Comparison of ENCODE assay signal across 40 cellular contexts in genomic region chr3:60788185-60788584, GRCh38.
"Had no signal": no experiment of that assay in that cellular context is flagged by ENCODE, and none has a peak within 500 bp of the region (broad histone marks: within the 10 kb centered on the region; RNA-seq: fewer than 3 reads in every experiment).

No MANE protein-coding gene starts in this region.

- H3K4me3 ChIP-seq: adrenal gland, ascending aorta, body of pancreas, breast epithelium, cardiac muscle cell had no signal

- H3K27ac Mint-ChIP-seq: activated naive CD4-positive, alpha-beta T cell treated with anti-CD3 and anti-CD28 coated beads for 36 hours; activated naive CD4-positive, alpha-beta T cell treated with anti-CD3 and anti-CD28 coated beads, Interleukin-2, amount 10 ng/mL, durations not matched to agents 7 days and 5 days; activated naive CD4-positive, alpha-beta T cell treated with anti-CD3 and anti-CD28 coated beads, Interleukin-2, amount 50 U/mL, for 24 hours; activated naive CD4-positive, alpha-beta T cell treated with anti-CD3 and anti-CD28 coated beads, Interleukin-2, amount 50 U/mL, for 72 hours; activated naive CD8-positive, alpha-beta T cell; activated naive CD8-positive, alpha-beta T cell treated with anti-CD3 and anti-CD28 coated beads for 36 hours; activated naive CD8-positive, alpha-beta T cell treated with anti-CD3 and anti-CD28 coated beads, Interleukin-2, amount 10 ng/mL, durations not matched to agents 7 days and 5 days; activated naive CD8-positive, alpha-beta T cell treated with anti-CD3 and anti-CD28 coated beads, Interleukin-2, amount 50 U/mL, for 24 hours; activated T-cell treated with anti-CD3 and anti-CD28 coated beads, Interleukin-2, amount 50 U/mL, for 24 hours; activated T-cell treated with anti-CD3 and anti-CD28 coated beads, Interleukin-2, amount 50 U/mL, for 72 hours; activated T-helper 1 cell treated with anti-CD3 and anti-CD28 coated beads, Interleukin-12 subunit alpha, Interleukin-12 subunit beta, Interleukin-2, Interleukin-4 antibody, amounts not matched to agents 30 ng/mL and 10 ng/mL and 1 ng/mL, durations not matched to agents 14 hours and 24 hours and 36 hours; activated T-helper 17 cell treated with anti-CD3 and anti-CD28 coated beads, Interleukin-2, amount 50 U/mL, for 72 hours; activated T-helper 2 cell treated with anti-CD3 and anti-CD28 coated beads, Interferon-gamma antibody, Interleukin-2, Interleukin-4, amounts not matched to agents 10 μg/mL and 5 μg/mL and 100 μg/mL, durations not matched to agents 14 hours and 24 hours and 36 hours; brain had no signal

- H3K36me3 ChIP-seq: adrenal gland, ascending aorta, brain microvascular endothelial cell, breast epithelium, cardiac muscle cell had no signal

- H3K27me3 ChIP-seq: adrenal gland, ascending aorta, body of pancreas, brain microvascular endothelial cell, breast epithelium, cardiac muscle cell had no signal

- H3K4me3 Mint-ChIP-seq: activated naive CD4-positive, alpha-beta T cell treated with anti-CD3 and anti-CD28 coated beads for 36 hours; activated naive CD4-positive, alpha-beta T cell treated with anti-CD3 and anti-CD28 coated beads, Interleukin-2, amount 10 ng/mL, durations not matched to agents 7 days and 5 days; activated naive CD4-positive, alpha-beta T cell treated with anti-CD3 and anti-CD28 coated beads, Interleukin-2, amount 50 U/mL, for 24 hours; activated naive CD8-positive, alpha-beta T cell; activated naive CD8-positive, alpha-beta T cell treated with anti-CD3 and anti-CD28 coated beads for 36 hours; activated naive CD8-positive, alpha-beta T cell treated with anti-CD3 and anti-CD28 coated beads, Interleukin-2, amount 10 ng/mL, durations not matched to agents 7 days and 5 days; activated naive CD8-positive, alpha-beta T cell treated with anti-CD3 and anti-CD28 coated beads, Interleukin-2, amount 50 U/mL, for 24 hours; activated T-cell treated with anti-CD3 and anti-CD28 coated beads, Interleukin-2, amount 50 U/mL, for 24 hours; activated T-cell treated with anti-CD3 and anti-CD28 coated beads, Interleukin-2, amount 50 U/mL, for 4 hours; activated T-cell treated with anti-CD3 and anti-CD28 coated beads, Interleukin-2, amount 50 U/mL, for 72 hours; activated T-helper 1 cell treated with anti-CD3 and anti-CD28 coated beads, Interleukin-12 subunit alpha, Interleukin-12 subunit beta, Interleukin-2, Interleukin-4 antibody, amounts not matched to agents 30 ng/mL and 10 ng/mL and 1 ng/mL, durations not matched to agents 14 hours and 24 hours and 36 hours; activated T-helper 17 cell treated with anti-CD3 and anti-CD28 coated beads, Interleukin-2, amount 50 U/mL, for 72 hours; brain; central memory CD8-positive, alpha-beta T cell had no signal

- H3K4me1 Mint-ChIP-seq: activated naive CD4-positive, alpha-beta T cell treated with anti-CD3 and anti-CD28 coated beads, Interleukin-2, amount 10 ng/mL, durations not matched to agents 7 days and 5 days; activated naive CD4-positive, alpha-beta T cell treated with anti-CD3 and anti-CD28 coated beads, Interleukin-2, amount 50 U/mL, for 24 hours; activated naive CD8-positive, alpha-beta T cell treated with anti-CD3 and anti-CD28 coated beads, Interleukin-2, amount 50 U/mL, for 24 hours; activated T-helper 17 cell treated with anti-CD3 and anti-CD28 coated beads, Interleukin-2, amount 50 U/mL, for 72 hours; central memory CD8-positive, alpha-beta T cell had no signal

- H3K4me1 ChIP-seq: ascending aorta, body of pancreas, breast epithelium had no signal

- ATAC-seq: activated naive CD4-positive, alpha-beta T cell treated with anti-CD3 and anti-CD28 coated beads, Interleukin-2, amount 50 U/mL, for 72 hours; activated naive CD8-positive, alpha-beta T cell treated with anti-CD3 and anti-CD28 coated beads, Interleukin-2, amount 50 U/mL, for 24 hours; activated T-cell treated with anti-CD3 and anti-CD28 coated beads, Interleukin-2, amount 50 U/mL, for 4 hours; activated T-cell treated with anti-CD3 and anti-CD28 coated beads, Interleukin-2, amount 50 U/mL, for 72 hours; activated T-helper 17 cell treated with anti-CD3 and anti-CD28 coated beads, Interleukin-2, amount 50 U/mL, for 72 hours; body of pancreas had no signal

- DNase-seq: activated effector memory CD4-positive, alpha-beta T cell treated with anti-CD3 and anti-CD28 coated beads, Interleukin-2, amount 50 U/mL, for 16 hours; activated effector memory CD4-positive, alpha-beta T cell treated with Interleukin-2 at 50 U/mL for 16 hours; activated gamma-delta T cell; activated gamma-delta T cell treated with Interleukin-2 at 50 U/mL for 16 hours; activated naive CD4-positive, alpha-beta T cell; activated naive CD4-positive, alpha-beta T cell treated with anti-CD3 and anti-CD28 coated beads for 36 hours; activated naive CD4-positive, alpha-beta T cell treated with anti-CD3 and anti-CD28 coated beads, Interleukin-2, amount 10 ng/mL, durations not matched to agents 7 days and 5 days; activated naive CD4-positive, alpha-beta T cell treated with anti-CD3 and anti-CD28 coated beads, Interleukin-2, amount 50 U/mL, for 16 hours; activated naive CD4-positive, alpha-beta T cell treated with Interleukin-2 at 50 U/mL for 16 hours; activated naive CD8-positive, alpha-beta T cell treated with anti-CD3 and anti-CD28 coated beads for 36 hours; activated naive CD8-positive, alpha-beta T cell treated with anti-CD3 and anti-CD28 coated beads, Interleukin-2, amount 10 ng/mL, durations not matched to agents 7 days and 5 days; activated naive CD8-positive, alpha-beta T cell treated with anti-CD3 and anti-CD28 coated beads, Interleukin-2, amount 50 U/mL, for 24 hours; activated T-cell treated with anti-CD3 and anti-CD28 coated beads, Interleukin-2, amount 50 U/mL, for 1 hour; activated T-cell treated with anti-CD3 and anti-CD28 coated beads, Interleukin-2, amount 50 U/mL, for 24 hours; activated T-cell treated with anti-CD3 and anti-CD28 coated beads, Interleukin-2, amount 50 U/mL, for 4 hours; activated T-cell treated with anti-CD3 and anti-CD28 coated beads, Interleukin-2, amount 50 U/mL, for 48 hours; activated T-cell treated with anti-CD3 and anti-CD28 coated beads, Interleukin-2, amount 50 U/mL, for 72 hours; adrenal gland; amniotic stem cell; amygdala; anterior cingulate cortex; aorta; body of pancreas; brain microvascular endothelial cell; caudate nucleus; central memory CD4-positive, alpha-beta T cell; cerebellar nuclear complex had no signal

- H3K27ac ChIP-seq: adrenal gland, ascending aorta, body of pancreas, brain microvascular endothelial cell, breast epithelium, cardiac muscle cell had no signal

- FAIRE-seq: astrocyte, bronchial epithelial cell had no signal

- H3K9me3 ChIP-seq: adrenal gland, body of pancreas, breast epithelium had no signal

- H3K9me3 Mint-ChIP-seq: activated naive CD4-positive, alpha-beta T cell treated with anti-CD3 and anti-CD28 coated beads, Interleukin-2, amount 10 ng/mL, durations not matched to agents 7 days and 5 days; activated naive CD4-positive, alpha-beta T cell treated with anti-CD3 and anti-CD28 coated beads, Interleukin-2, amount 50 U/mL, for 24 hours; activated naive CD8-positive, alpha-beta T cell treated with anti-CD3 and anti-CD28 coated beads for 36 hours; activated T-cell treated with anti-CD3 and anti-CD28 coated beads, Interleukin-2, amount 50 U/mL, for 72 hours; central memory CD8-positive, alpha-beta T cell had no signal

- H3K36me3 Mint-ChIP-seq: activated naive CD4-positive, alpha-beta T cell treated with anti-CD3 and anti-CD28 coated beads, Interleukin-2, amount 10 ng/mL, durations not matched to agents 7 days and 5 days; activated naive CD4-positive, alpha-beta T cell treated with anti-CD3 and anti-CD28 coated beads, Interleukin-2, amount 50 U/mL, for 24 hours; activated naive CD8-positive, alpha-beta T cell treated with anti-CD3 and anti-CD28 coated beads, Interleukin-2, amount 10 ng/mL, durations not matched to agents 7 days and 5 days; brain had no signal
